Comparison of ENCODE assay signal across 8 cellular contexts in genomic region chr3:128845695-128846491, GRCh38. TPM values are rescaled to one million over a fixed set of nuclear protein-coding genes. Genes with fewer than 3 reads are reported as not detected.
DNase-seq lines count a peak whose midpoint lies in the region; ATAC-seq and TF ChIP-seq lines count a peak whose summit lies in the region.

No MANE protein-coding gene starts in this region.

- no peaks in the 10 kb centered on the region for H3K27me3 ChIP-seq in kidney epithelial cell (ENCODE audit: control insufficient read depth, insufficient read depth, low read length)

- H3K4me3 ChIP-seq in kidney epithelial cell (ENCODE audit: low read depth, low read length): peak overlapping the region; percentile 30

- DNase-seq in NCI-H2107 treated with DMSO at 0.1 percent for 48 hours (lab: John Stamatoyannopoulos, UW; ENCODE audit: unreplicated experiment) (peak; percentile 51), cerebellum (ENCODE audit: low spot score) (peak; percentile 91), kidney epithelial cell (ENCODE audit: low read depth) (peak; percentile 9)
- peak; percentile 62 for DNase-seq in activated CD4-positive, alpha-beta T cell treated with anti-CD3 and anti-CD28 coated beads for 1 hour
- peak; percentile 92 for DNase-seq in stimulated activated CD4-positive, alpha-beta T cell treated with anti-CD3 and anti-CD28 coated beads, Interleukin-15, amount 100 ng/mL, for 24 hours

- TF ChIP-seq CTCF in GM12872 (IDR thresholded peaks at IDR 0.05; ENCODE audit: insufficient read depth, low read depth, low read length) (peak; percentile 48), kidney epithelial cell (IDR thresholded peaks at IDR 0.05; ENCODE audit: insufficient read depth, low read length, poor library complexity, severe bottlenecking) (peak; percentile 49)

- no peaks in the 10 kb centered on the region for H3K36me3 ChIP-seq in kidney epithelial cell (ENCODE audit: control insufficient read depth, insufficient read depth, low read length)

- peak; percentile 65 for ATAC-seq in HG02884 (IDR thresholded peaks at IDR 0.05; ENCODE audit: unreplicated experiment)
- ATAC-seq in HG02763 (IDR thresholded peaks at IDR 0.05; ENCODE audit: unreplicated experiment): no peak

RNA-seq across cellular contexts. Expression of gene ACAD9, which starts 33.5 kb away (rescaled TPM):
- 39.3 TPM for total RNA-seq in cerebellum
- 32.9 and 38.1 TPM in 2 replicates for total RNA-seq in kidney epithelial cell

Comparison
In these comparisons a context has a peak if more than half of its experiments do, and no peak if none do; other contexts are left out.
1. DNase-seq: peak in every context shown above with its lines; median percentile 92 in stimulated activated CD4-positive, alpha-beta T cell treated with anti-CD3 and anti-CD28 coated beads, Interleukin-15, amount 100 ng/mL, for 24 hours; 91 in cerebellum; 62 in activated CD4-positive, alpha-beta T cell treated with anti-CD3 and anti-CD28 coated beads for 1 hour; 51 in NCI-H2107 treated with DMSO at 0.1 percent for 48 hours; 9 in kidney epithelial cell.